8 cellular contexts compared by ENCODE assay signal in the genomic region with DNA sequence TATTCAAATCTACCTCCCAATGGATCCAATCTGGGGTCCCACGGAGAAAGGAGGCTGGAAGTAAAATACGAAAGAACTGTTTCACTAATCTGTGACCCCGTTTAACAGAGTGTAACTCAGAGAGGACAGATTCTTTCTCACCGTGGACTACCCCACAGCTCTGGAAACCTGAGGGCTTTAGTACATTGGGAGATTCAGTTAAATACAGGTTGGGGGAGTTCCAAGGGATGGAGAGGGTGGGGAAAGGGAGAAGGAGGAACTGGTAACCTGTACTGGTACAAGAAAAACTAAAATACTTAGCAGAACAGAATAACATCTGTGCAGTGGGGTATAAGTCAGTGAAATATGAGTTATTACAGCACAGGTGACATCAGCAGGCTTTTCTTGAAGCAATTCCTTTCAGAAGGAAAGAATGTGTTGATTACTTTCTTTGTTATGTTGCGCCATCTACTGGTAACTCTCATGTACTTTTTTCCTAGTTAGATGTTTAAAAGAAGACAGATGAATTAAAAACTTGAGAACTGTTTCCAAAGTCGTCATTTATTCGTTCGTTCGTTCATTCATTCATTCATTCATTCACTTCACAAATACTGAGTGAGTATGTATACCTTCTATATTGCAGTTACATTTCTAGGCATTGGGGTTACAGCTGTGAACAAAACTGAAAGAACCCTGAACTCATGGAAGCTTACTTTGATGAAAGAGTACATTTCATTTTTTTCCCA. TPM values are rescaled to one million over a fixed set of nuclear protein-coding genes. Genes with fewer than 3 reads are reported as not detected.
DNase-seq lines count a peak whose midpoint lies in the region; ATAC-seq, FAIRE-seq and TF ChIP-seq lines count a peak whose summit lies in the region.

No MANE protein-coding gene starts in this region.

- ATAC-seq in thoracic aorta (ENCODE audit: insufficient number of reproducible peaks, low FRiP score, low read depth), result no peak
- no peak for ATAC-seq in GM21515 (IDR thresholded peaks at IDR 0.05; ENCODE audit: unreplicated experiment)

- H3K9ac ChIP-seq in keratinocyte (ENCODE audit: control insufficient read depth, extremely low read depth, insufficient read depth, low read length), result peak overlapping the region; percentile 24

- DNase-seq in D721Med (ENCODE audit: insufficient read length, low spot score) (no peak), HL-60 (ENCODE audit: low read depth in 1 of 2, low spot score in 1 of 2) (peak; percentile 34 to 44), NCI-H748 (lab: John Stamatoyannopoulos, UW; ENCODE audit: unreplicated experiment) (peak; percentile 71), brain pericyte (ENCODE audit: low read depth, low spot score) (peak; percentile 34), keratinocyte (ENCODE audit: low read depth, low spot score) (peak; percentile 56), thoracic aorta (ENCODE audit: low spot score) (no peak)
- no peak for DNase-seq in activated naive CD4-positive, alpha-beta T cell (lab: John Stamatoyannopoulos, UW)

- no peak overlapping the region for H3K4me3 ChIP-seq in HL-60 (replicated peaks; ENCODE audit: insufficient read depth, low read length)
- H3K4me3 ChIP-seq in keratinocyte (ENCODE audit: control insufficient read depth in 2 of 3, extremely low read depth in 1 of 3, insufficient read depth in 2 of 3, low read depth in 1 of 3, low read length in 3 of 3), result no peak overlapping the region
- H3K4me3 ChIP-seq in thoracic aorta, result no peak overlapping the region

- H3K4me2 ChIP-seq in keratinocyte (ENCODE audit: control insufficient read depth, extremely low read depth, insufficient read depth, low read depth, low read length), result peak overlapping the region; percentile 4

- no peaks in the 10 kb centered on the region for H3K9me1 ChIP-seq in keratinocyte (ENCODE audit: control insufficient read depth, extremely low read depth, insufficient read depth, low read length)

- H4K20me1 ChIP-seq in keratinocyte (ENCODE audit: control insufficient read depth, extremely low read depth, insufficient read depth, low read length), result no peaks in the 10 kb centered on the region

- H3K79me2 ChIP-seq in keratinocyte (ENCODE audit: control insufficient read depth, insufficient read depth, low read length), result no peaks in the 10 kb centered on the region

- H3K9me3 ChIP-seq in keratinocyte (ENCODE audit: control insufficient read depth, low read depth, low read length), result peaks cover 5% of the 10 kb centered on the region
- H3K9me3 ChIP-seq in thoracic aorta, result no peaks in the 10 kb centered on the region

- peaks cover 27% of the 10 kb centered on the region for H3K4me1 ChIP-seq in keratinocyte (ENCODE audit: control insufficient read depth, extremely low read depth, insufficient read depth, low read length)
- no peaks in the 10 kb centered on the region for H3K4me1 ChIP-seq in thoracic aorta (ENCODE audit: control insufficient read depth in 1 of 2, low read depth in 2 of 2)

- FAIRE-seq in D721Med (lab: Jason Lieb, UNC) (peak; percentile 97), keratinocyte (lab: Jason Lieb, UNC) (peak; percentile 81)

- no peak overlapping the region for H3K27ac ChIP-seq in HL-60 (replicated peaks)
- H3K27ac ChIP-seq in keratinocyte (ENCODE audit: control insufficient read depth, insufficient read depth, low read length), result peak overlapping the region; percentile 87
- no peak overlapping the region for H3K27ac ChIP-seq in thoracic aorta

- TF ChIP-seq CTCF in D721Med (IDR thresholded peaks at IDR 0.05; ENCODE audit: insufficient read depth, missing control alignments) (peak; percentile 71), HL-60 (IDR thresholded peaks at IDR 0.05; ENCODE audit: insufficient read depth, low read length) (peak; percentile 15), keratinocyte (optimal IDR thresholded peaks at IDR 0.05 in 1 of 3, IDR thresholded peaks at IDR 0.05 in 1 of 3, conservative IDR thresholded peaks at IDR 0.05 in 1 of 3; ENCODE audit: extremely low read depth in 1 of 3, insufficient read depth in 2 of 3, low read length in 3 of 3) (peak in 2 of 3 experiments; percentile 34 to 43), thoracic aorta (IDR thresholded peaks at IDR 0.05) (peak; percentile 76)

- dilution Hi-C loops in keratinocyte (cut with MboI; ENCODE audit: extremely low pct_ligation_motif_present, low sequenced_read_pairs), result no loop called here

- H3K27me3 ChIP-seq in HL-60 (ENCODE audit: insufficient read depth, poor library complexity, severe bottlenecking), result no peaks in the 10 kb centered on the region
- no peaks in the 10 kb centered on the region for H3K27me3 ChIP-seq in keratinocyte (ENCODE audit: control insufficient read depth, extremely low read depth, insufficient read depth, low read length)
- no peaks in the 10 kb centered on the region for H3K27me3 ChIP-seq in thoracic aorta (replicated peaks; ENCODE audit: insufficient read depth)

- H3K36me3 ChIP-seq in keratinocyte (ENCODE audit: control insufficient read depth in 2 of 2, extremely low read depth in 1 of 2, insufficient read depth in 2 of 2, low read length in 2 of 2), result no peaks in the 10 kb centered on the region
- no peaks in the 10 kb centered on the region for H3K36me3 ChIP-seq in thoracic aorta

- H2AFZ ChIP-seq in keratinocyte (ENCODE audit: control insufficient read depth, low read length), result no peak overlapping the region

RNA-seq across cellular contexts. Expression of gene STOM, which starts 30.0 kb away (rescaled TPM):
- 100.0 to 121 TPM (median 101 TPM) in 3 replicates for polyA plus RNA-seq in keratinocyte
- 20.5 TPM for polyA plus RNA-seq in keratinocyte (2011; ENCODE audit: low read depth)
- 43.3 and 64.2 TPM in 2 replicates for polyA plus RNA-seq in keratinocyte (2011; cell fraction: cytosol; rRNA removed)
- polyA plus RNA-seq in keratinocyte (2011; cell fraction: nucleus; rRNA removed), result 80.3 and 89.8 TPM in 2 replicates
- polyA plus RNA-seq in keratinocyte (2012; ENCODE audit: low replicate concordance), result 60.8 and 77.7 TPM in 2 replicates
- polyA minus RNA-seq in keratinocyte, result 31.5 to 57.7 TPM (median 44.8 TPM) in 3 replicates
- 58.7 TPM for polyA minus RNA-seq in keratinocyte (2011; cell fraction: cytosol; rRNA and poly(A)+ RNA removed)
- 66.6 and 104 TPM in 2 replicates for polyA minus RNA-seq in keratinocyte (2011; cell fraction: nucleus; rRNA and poly(A)+ RNA removed)
- 100 to 1,000 TPM; 177 to 344 TPM for total RNA-seq in thoracic aorta

Comparison
In these comparisons a context has a peak if more than half of its experiments do, and no peak if none do; other contexts are left out.
1. DNase-seq: peak in HL-60 (2 of 2), NCI-H748 (single experiment), brain pericyte (single experiment) and keratinocyte (single experiment); none in D721Med (single experiment), thoracic aorta (single experiment) and activated naive CD4-positive, alpha-beta T cell (0 of 4).
2. CTCF ChIP-seq: peak in every context shown above with its lines; median percentile 76 in thoracic aorta; 71 in D721Med; 38 in keratinocyte; 15 in HL-60.